9 cellular contexts compared by ENCODE assay signal in the genomic region with DNA sequence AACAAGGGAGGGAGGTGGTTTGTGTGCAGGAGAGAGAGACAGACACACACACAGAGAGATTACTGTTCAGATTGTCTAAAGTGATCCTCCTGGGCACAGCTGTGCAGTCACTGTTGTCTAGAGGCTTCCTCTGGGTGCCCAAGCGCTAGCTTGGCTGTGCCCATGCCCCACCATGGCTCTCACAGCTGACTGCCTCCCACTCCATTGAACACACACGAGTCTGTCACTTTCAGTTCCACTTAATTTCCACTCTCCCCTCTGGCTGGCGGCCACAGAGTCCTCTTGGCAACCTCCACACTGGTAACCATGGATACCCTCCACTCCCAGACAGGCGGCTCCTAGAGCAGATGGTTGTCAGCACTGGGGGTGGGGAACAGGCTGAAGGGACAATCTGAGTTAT. TPM values are rescaled to one million over a fixed set of nuclear protein-coding genes. Genes with fewer than 3 reads are reported as not detected.
DNase-seq lines count a peak whose midpoint lies in the region; ATAC-seq, FAIRE-seq and TF ChIP-seq lines count a peak whose summit lies in the region.
"Had no signal": no experiment of that assay in that cellular context is flagged by ENCODE, and none has a peak within 500 bp of the region (broad histone marks: within the 10 kb centered on the region; RNA-seq: fewer than 3 reads in every experiment).

No MANE protein-coding gene starts in this region.

- no peak overlapping the region for H3K27ac ChIP-seq in thyroid gland

- H3K27me3 Mint-ChIP-seq in activated CD8-positive, alpha-beta memory T cell treated with anti-CD3 and anti-CD28 coated beads, Interleukin-2, amount 10 ng/mL, durations not matched to agents 7 days and 5 days, result peaks cover 38% of the 10 kb centered on the region

- no peaks in the 10 kb centered on the region for H3K9me3 ChIP-seq in thyroid gland

- FAIRE-seq in GM12891 (lab: Jason Lieb, UNC), result peak; percentile 82

- WGBS in thyroid gland, 2 donors, result 1 to 3% methylated on average over 4 of the region's 4 CpGs

- no peaks in the 10 kb centered on the region for H3K4me1 Mint-ChIP-seq in activated CD8-positive, alpha-beta memory T cell treated with anti-CD3 and anti-CD28 coated beads, Interleukin-2, amount 10 ng/mL, durations not matched to agents 7 days and 5 days
- H3K4me1 Mint-ChIP-seq: central memory CD8-positive, alpha-beta T cell had no signal

- ATAC-seq in activated CD8-positive, alpha-beta memory T cell treated with anti-CD3 and anti-CD28 coated beads, Interleukin-2, amount 10 ng/mL, durations not matched to agents 7 days and 5 days, result no peak
- no peak for ATAC-seq in GM19395 (IDR thresholded peaks at IDR 0.05; ENCODE audit: unreplicated experiment)

- H3K36me3 Mint-ChIP-seq in activated CD8-positive, alpha-beta memory T cell treated with anti-CD3 and anti-CD28 coated beads, Interleukin-2, amount 10 ng/mL, durations not matched to agents 7 days and 5 days, result no peaks in the 10 kb centered on the region

- peaks cover 8 to 26% of the 10 kb centered on the region in 2 donors for H3K4me1 ChIP-seq in thyroid gland

- CTCF ChIA-PET in activated CD8-positive, alpha-beta memory T cell treated with anti-CD3 and anti-CD28 coated beads, Interleukin-2, amount 10 ng/mL, durations not matched to agents 7 days and 5 days (lab: Charles Lee), result no interaction called here

- H3K4me3 Mint-ChIP-seq in activated CD8-positive, alpha-beta memory T cell treated with anti-CD3 and anti-CD28 coated beads, Interleukin-2, amount 10 ng/mL, durations not matched to agents 7 days and 5 days, result no peak overlapping the region
- H3K4me3 Mint-ChIP-seq: central memory CD8-positive, alpha-beta T cell had no signal

- no peaks in the 10 kb centered on the region for H3K9me3 Mint-ChIP-seq in activated CD8-positive, alpha-beta memory T cell treated with anti-CD3 and anti-CD28 coated beads, Interleukin-2, amount 10 ng/mL, durations not matched to agents 7 days and 5 days (ENCODE audit: low read depth)
- H3K9me3 Mint-ChIP-seq: central memory CD8-positive, alpha-beta T cell had no signal

- TF ChIP-seq POLR2A in GM12891 (IDR thresholded peaks at IDR 0.05; ENCODE audit: low read depth, low read length), result no peak
- no peak for TF ChIP-seq POLR2A in thyroid gland (IDR thresholded peaks at IDR 0.05)

- DNase-seq in GM12891 (ENCODE audit: insufficient read length, low spot score) (peak; percentile 13), NCI-H345 treated with DMSO at 0.1 percent for 48 hours (lab: John Stamatoyannopoulos, UW; ENCODE audit: unreplicated experiment) (peak; percentile 92), cardiac fibroblast (ENCODE audit: low read depth in 2 of 2) (peak; percentile 51 to 80), kidney tubule cell (ENCODE audit: low spot score) (peak; percentile 68), thyroid gland (peak; percentile 96 to 97), GM10266 (ENCODE audit: extremely low spot score) (no peak)
- DNase-seq in activated CD8-positive, alpha-beta memory T cell treated with anti-CD3 and anti-CD28 coated beads, Interleukin-2, amount 10 ng/mL, durations not matched to agents 7 days and 5 days, result no peak

- no peaks in the 10 kb centered on the region for H3K27me3 ChIP-seq in thyroid gland

- H3K4me3 ChIP-seq in cardiac fibroblast (replicated peaks in 1 of 2; ENCODE audit: low read depth in 2 of 2, low read length in 2 of 2) (no peak overlapping the region), thyroid gland (replicated peaks in 1 of 3) (no peak overlapping the region)

- no peak overlapping the region for H3K27ac Mint-ChIP-seq in activated CD8-positive, alpha-beta memory T cell treated with anti-CD3 and anti-CD28 coated beads, Interleukin-2, amount 10 ng/mL, durations not matched to agents 7 days and 5 days

- TF ChIP-seq CTCF in cardiac fibroblast (IDR thresholded peaks at IDR 0.05; ENCODE audit: low read depth, low read length), result no peak
- no peak for TF ChIP-seq CTCF in thyroid gland (IDR thresholded peaks at IDR 0.05)
- no peak for TF ChIP-seq CTCF in GM10266 (IDR thresholded peaks at IDR 0.05; ENCODE audit: control insufficient read depth, insufficient read depth, low read depth, missing control alignments)

- intact Hi-C loops in thyroid gland (cut with DNase I), result no loop called here

- H3K36me3 ChIP-seq in thyroid gland, result no peaks in the 10 kb centered on the region

TF ChIP-seq in GM12891, 5 proteins besides CTCF, POLR2A, EP300 and RAD21:
- peak; percentile 76 for TF ChIP-seq SPI1 (IDR thresholded peaks at IDR 0.05; ENCODE audit: low read depth, low read length)
- no peak for TF ChIP-seq POLR2AphosphoS5 (IDR thresholded peaks at IDR 0.05; ENCODE audit: low read depth, low read length)
- no peak for TF ChIP-seq POU2F2 (IDR thresholded peaks at IDR 0.05; ENCODE audit: low read depth, low read length)

RNA-seq across cellular contexts. Expression of a gene that starts 29.1 kb away (rescaled TPM):
- polyA plus RNA-seq in GM12891 (2012; ENCODE audit: low read depth, missing spikeins), result 0.01 TPM
- 10 to 100 TPM in 1 of 4 donors, 1 to 10 TPM in 3; 4.8 to 13.8 (median 9.4) TPM for total RNA-seq in thyroid gland
- under 1 TPM; 0.30 to 0.70 TPM for total RNA-seq in activated CD8-positive, alpha-beta memory T cell treated with anti-CD3 and anti-CD28 coated beads, Interleukin-2, amount 10 ng/mL, durations not matched to agents 7 days and 5 days

Comparison
In these comparisons a context has a peak if more than half of its experiments do, and no peak if none do; other contexts are left out.
1. DNase-seq: peak in GM12891 (single experiment), NCI-H345 treated with DMSO at 0.1 percent for 48 hours (single experiment), cardiac fibroblast (2 of 2), kidney tubule cell (single experiment) and thyroid gland (2 of 2); none in activated CD8-positive, alpha-beta memory T cell treated with anti-CD3 and anti-CD28 coated beads, Interleukin-2, amount 10 ng/mL, durations not matched to agents 7 days and 5 days (single experiment) and GM10266 (single experiment).